In genomic region chr22:35835267-35835997, GRCh38 we compare ENCODE assay signal across 1 cellular context.
TF ChIP-seq lines count a peak whose summit lies in the region.

No MANE protein-coding gene starts in this region.

TF ChIP-seq in GM23338, 12 proteins besides CTCF, POLR2A, EP300 and RAD21 (continued from another document):
- TF ChIP-seq STAT1 (IDR thresholded peaks at IDR 0.05; ENCODE audit: unreplicated experiment) (no peak), EZH2 (IDR thresholded peaks at IDR 0.05; ENCODE audit: low read depth, unreplicated experiment) (no peak), ZNF331 (CRISPR knock-in tag; IDR thresholded peaks at IDR 0.05; ENCODE audit: low read depth) (no peak), ZNF462 (CRISPR knock-in tag; IDR thresholded peaks at IDR 0.05) (no peak), NANOG (IDR thresholded peaks at IDR 0.05; ENCODE audit: borderline replicate concordance) (no peak), ZNF114 (CRISPR knock-in tag; IDR thresholded peaks at IDR 0.05) (no peak), EZH2phosphoT487 (IDR thresholded peaks at IDR 0.05; ENCODE audit: unreplicated experiment) (no peak)
